ENCODE assay signal across 8 cellular contexts in genomic region chr11:59615132-59615636, GRCh38. TPM values are rescaled to one million over a fixed set of nuclear protein-coding genes. Genes with fewer than 3 reads are reported as not detected.
DNase-seq lines count a peak whose midpoint lies in the region; ATAC-seq and TF ChIP-seq lines count a peak whose summit lies in the region.

No MANE protein-coding gene starts in this region.

- H3K9me3 Mint-ChIP-seq in activated T-cell treated with anti-CD3 and anti-CD28 coated beads, Interleukin-2, amount 50 U/mL, for 72 hours = no peaks in the 10 kb centered on the region

- H3K9me3 ChIP-seq in neuronal stem cell (replicated peaks in 1 of 2; ENCODE audit: control insufficient read depth in 2 of 2, insufficient read depth in 1 of 2, low read depth in 1 of 2, low read length in 2 of 2) = no peaks in the 10 kb centered on the region

- no peak overlapping the region for H4K8ac ChIP-seq in neuronal stem cell (ENCODE audit: low read depth, low read length)

- no peak overlapping the region for H4K91ac ChIP-seq in neuronal stem cell (ENCODE audit: low read depth, low read length, poor library complexity)

- H2BK12ac ChIP-seq in neuronal stem cell (ENCODE audit: low read length) = no peak overlapping the region

- H2AK5ac ChIP-seq in neuronal stem cell (ENCODE audit: low read depth, low read length) = peak overlapping the region; percentile 14

- H3K9ac ChIP-seq in neuronal stem cell (ENCODE audit: low read depth, low read length, poor library complexity) = peak overlapping the region; percentile 96

- H2BK120ac ChIP-seq in neuronal stem cell (ENCODE audit: low read depth, low read length) = no peak overlapping the region

- no peak overlapping the region for H3K4ac ChIP-seq in neuronal stem cell (ENCODE audit: low read length)

- H3K23ac ChIP-seq in neuronal stem cell (ENCODE audit: low read depth, low read length, poor library complexity) = peak overlapping the region; percentile 90

- H3K36me3 ChIP-seq in neuronal stem cell (replicated peaks in 1 of 2; ENCODE audit: control insufficient read depth in 2 of 2, insufficient read depth in 2 of 2, low read length in 2 of 2) = peaks cover 4 to 28% of the 10 kb centered on the region in 2 donors

- peak overlapping the region; percentile 89 for H3K18ac ChIP-seq in neuronal stem cell (ENCODE audit: low read length)

- H3K27me3 ChIP-seq in neuronal stem cell (ENCODE audit: control insufficient read depth in 3 of 3, insufficient read depth in 3 of 3, low read depth in 1 of 3, low read length in 3 of 3) = no peaks in the 10 kb centered on the region

- peaks cover 56% of the 10 kb centered on the region for H3K4me1 Mint-ChIP-seq in activated T-cell treated with anti-CD3 and anti-CD28 coated beads, Interleukin-2, amount 50 U/mL, for 72 hours (ENCODE audit: low read depth)

- H3K4me2 ChIP-seq in neuronal stem cell (ENCODE audit: insufficient read depth, low read length, poor library complexity, severe bottlenecking) = peak overlapping the region; percentile 86

- peak overlapping the region; percentile 92 to 99 for H3K4me3 Mint-ChIP-seq in activated T-cell treated with anti-CD3 and anti-CD28 coated beads, Interleukin-2, amount 50 U/mL, for 72 hours

- peak overlapping the region; percentile 92 for H3K14ac ChIP-seq in neuronal stem cell (ENCODE audit: low read length)

- H3K4me3 ChIP-seq in fibroblast of the aortic adventitia (ENCODE audit: low read depth, low read length) (peak overlapping the region; percentile 80), neuronal stem cell (ENCODE audit: low read length in 2 of 2) (peak overlapping the region; percentile 85 to 89)

- H2BK5ac ChIP-seq in neuronal stem cell (ENCODE audit: low read length) = peak overlapping the region; percentile 56

- H3K79me1 ChIP-seq in neuronal stem cell (ENCODE audit: low read depth, low read length) = no peaks in the 10 kb centered on the region

- H3K27ac ChIP-seq in neuronal stem cell (replicated peaks; ENCODE audit: low read length) (no peak overlapping the region), substantia nigra (ENCODE audit: low read depth, low read length, poor library complexity, severe bottlenecking) (peak overlapping the region; percentile 79)

- H3K27me3 Mint-ChIP-seq in activated T-cell treated with anti-CD3 and anti-CD28 coated beads, Interleukin-2, amount 50 U/mL, for 72 hours (ENCODE audit: low read depth) = no peaks in the 10 kb centered on the region

- peaks cover 2 to 15% of the 10 kb centered on the region in 2 donors for H3K36me3 Mint-ChIP-seq in activated T-cell treated with anti-CD3 and anti-CD28 coated beads, Interleukin-2, amount 50 U/mL, for 72 hours (ENCODE audit: insufficient read depth in 2 of 2)

- H2AFZ ChIP-seq in neuronal stem cell (ENCODE audit: low read length) = peak overlapping the region; percentile 91

- no CpG with 5 or more reads among the region's 51 CpGs for WGBS in neuronal stem cell (ENCODE audit: extremely low coverage in 2 of 2, insufficient read length in 2 of 2, insufficient replicate concordance in 1 of 2), 2 donors

- ATAC-seq in GM18511 (IDR thresholded peaks at IDR 0.05; ENCODE audit: unreplicated experiment) (peak; percentile 20), HG02943 (IDR thresholded peaks at IDR 0.05; ENCODE audit: low read depth, unreplicated experiment) (peak; percentile 21)
- ATAC-seq in activated T-cell treated with anti-CD3 and anti-CD28 coated beads, Interleukin-2, amount 50 U/mL, for 72 hours (replicated peaks in 1 of 2) = peak; percentile 3 to 4

- TF ChIP-seq CTCF in fibroblast of the aortic adventitia (IDR thresholded peaks at IDR 0.05; ENCODE audit: insufficient read depth, low read length) = peak; percentile 9

- peak overlapping the region; percentile 23 for H2BK15ac ChIP-seq in neuronal stem cell (ENCODE audit: low read length)

- DNase-seq in NCI-H69 (lab: John Stamatoyannopoulos, UW) = peak; percentile 82
- peak; percentile 54 to 65 for DNase-seq in activated T-cell treated with anti-CD3 and anti-CD28 coated beads, Interleukin-2, amount 50 U/mL, for 72 hours
- no peak for DNase-seq in fibroblast of the aortic adventitia (ENCODE audit: low read depth)
- no peak for DNase-seq in neuronal stem cell (ENCODE audit: low spot score)
- DNase-seq in substantia nigra (lab: John Stamatoyannopoulos, UW) = peak in 30 of 49 donors; percentile 3 to 74 (median 29)
- DNase-seq in pons (ENCODE audit: low spot score) = no peak

- H3K27ac Mint-ChIP-seq in activated T-cell treated with anti-CD3 and anti-CD28 coated beads, Interleukin-2, amount 50 U/mL, for 72 hours = peak overlapping the region; percentile 89

- peaks cover 5 to 14% of the 10 kb centered on the region in 2 donors for H3K4me1 ChIP-seq in neuronal stem cell (ENCODE audit: control insufficient read depth in 2 of 2, insufficient read depth in 1 of 2, low read depth in 1 of 2, low read length in 2 of 2)

RNA-seq across cellular contexts. Expression of gene OSBP, which starts 0.4 kb away (rescaled TPM):
- 10 to 100 TPM; 61.9 to 67.4 TPM for total RNA-seq in activated T-cell treated with anti-CD3 and anti-CD28 coated beads, Interleukin-2, amount 50 U/mL, for 72 hours
- 27.3 and 35.5 TPM in 2 replicates for total RNA-seq in fibroblast of the aortic adventitia (ENCODE audit: low replicate concordance)
- 13.6 TPM for polyA plus RNA-seq in neuronal stem cell (2013, experiment 1 of 2)
- 13.8 TPM for polyA plus RNA-seq in neuronal stem cell (2013, experiment 2 of 2)

RNA-seq across cellular contexts. Expression of gene PATL1, which starts 53.7 kb away (rescaled TPM):
- total RNA-seq in activated T-cell treated with anti-CD3 and anti-CD28 coated beads, Interleukin-2, amount 50 U/mL, for 72 hours = 10 to 100 TPM; 70.9 to 75.1 TPM
- total RNA-seq in fibroblast of the aortic adventitia (ENCODE audit: low replicate concordance) = 19.1 and 25.6 TPM in 2 replicates
- polyA plus RNA-seq in neuronal stem cell (2013, experiment 1 of 2) = 26.6 TPM
- 26.8 TPM for polyA plus RNA-seq in neuronal stem cell (2013, experiment 2 of 2)

Comparison
In these comparisons a context has a peak if more than half of its experiments do, and no peak if none do; other contexts are left out.
1. DNase-seq: peak in NCI-H69 (single experiment), activated T-cell treated with anti-CD3 and anti-CD28 coated beads, Interleukin-2, amount 50 U/mL, for 72 hours (2 of 2) and substantia nigra (30 of 49); none in fibroblast of the aortic adventitia (single experiment), neuronal stem cell (single experiment) and pons (single experiment).
2. Peak in every context shown above with its lines, with median percentiles within 50 percentile points of each other: ATAC-seq.